Comparison of ENCODE assay signal across 10 cellular contexts in the genomic region with DNA sequence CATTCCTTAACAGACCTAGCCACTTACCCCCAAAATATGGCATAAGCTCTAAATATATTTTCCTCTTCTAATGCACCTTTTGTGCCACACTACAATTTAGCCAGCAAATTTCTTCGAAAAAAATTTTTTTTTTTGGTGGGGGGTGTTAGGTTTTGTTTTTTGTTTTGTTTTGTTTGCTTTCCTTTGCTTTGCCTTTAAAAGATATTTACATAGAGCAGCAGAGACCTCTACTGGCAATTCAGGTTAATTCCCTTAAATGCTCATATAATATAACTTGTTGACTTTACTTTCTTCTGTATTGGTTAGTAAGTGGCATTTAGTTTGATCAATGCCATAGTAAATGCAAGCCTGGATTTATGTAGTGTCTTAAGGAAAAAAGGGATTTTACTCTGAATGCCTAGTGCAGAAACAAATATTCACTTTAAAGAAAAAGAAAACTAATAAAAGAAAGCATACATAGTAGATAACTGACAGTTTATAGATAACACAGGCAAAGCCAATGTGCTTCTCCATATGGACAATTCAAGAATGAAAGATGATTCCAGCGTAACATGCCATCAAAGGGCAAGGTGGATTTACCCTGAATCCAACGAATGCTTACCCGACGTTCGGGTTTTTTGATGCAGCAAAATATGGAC.
DNase-seq lines count a peak whose midpoint lies in the region; ATAC-seq, FAIRE-seq and TF ChIP-seq lines count a peak whose summit lies in the region.
"Had no signal": no experiment of that assay in that cellular context is flagged by ENCODE, and none has a peak within 500 bp of the region (broad histone marks: within the 10 kb centered on the region; RNA-seq: fewer than 3 reads in every experiment).

No MANE protein-coding gene starts in this region.

- peaks cover 5% of the 10 kb centered on the region for H3K4me1 Mint-ChIP-seq in T-helper 17 cell

- RAD21 ChIA-PET in HCT116 (lab: Charles Lee; ENCODE audit: low non-redundant PET in 1 of 2, low total read pairs in 2 of 2, uncharacterized antibody in 2 of 2, unreplicated experiment in 2 of 2) = interaction anchor here in 1 of 2 experiments (0.5 kb wide), 1 partner anchor 1186 kb away, joined by 3 read pairs; no protein-coding TSS in a partner anchor

- H3K9ac ChIP-seq in HCT116 (ENCODE audit: low read length) = no peak overlapping the region
- no peak overlapping the region for H3K9ac ChIP-seq in keratinocyte (ENCODE audit: control insufficient read depth, extremely low read depth, insufficient read depth, low read length)

- TF ChIP-seq RAD21 in HCT116 (IDR thresholded peaks at IDR 0.05; ENCODE audit: low read depth) = peak; percentile 25; the same call in 1 of the 2 replicates

- H3K4me2 ChIP-seq in HCT116 (ENCODE audit: low read length) (no peak overlapping the region), keratinocyte (ENCODE audit: control insufficient read depth, extremely low read depth, insufficient read depth, low read depth, low read length) (no peak overlapping the region)

- ATAC-seq in HCT116 = no peak
- no peak for ATAC-seq in T-helper 17 cell
- no peak for ATAC-seq in GM19351 (IDR thresholded peaks at IDR 0.05; ENCODE audit: unreplicated experiment)
- ATAC-seq in HG03045 (IDR thresholded peaks at IDR 0.05; ENCODE audit: unreplicated experiment) = no peak

- no peaks in the 10 kb centered on the region for H3K9me3 ChIP-seq in HCT116 (ENCODE audit: control insufficient read depth in 1 of 2, insufficient read depth in 1 of 2, low read depth in 1 of 2, low read length in 2 of 2)
- no peaks in the 10 kb centered on the region for H3K9me3 ChIP-seq in T-helper 17 cell (ENCODE audit: control insufficient read depth, low read length, poor library complexity, severe bottlenecking)
- H3K9me3 ChIP-seq in keratinocyte (ENCODE audit: control insufficient read depth, low read depth, low read length) = no peaks in the 10 kb centered on the region

- no peak overlapping the region for H3K4me3 Mint-ChIP-seq in T-helper 17 cell
- H3K4me3 Mint-ChIP-seq: stimulated activated naive CD8-positive, alpha-beta T cell treated with anti-CD3 and anti-CD28 coated beads, Interleukin-15, Interleukin-2, amounts not matched to agents 100 ng/mL and 50 ng/mL, for 24 hours; T-helper 1 cell treated with Interleukin-12 subunit alpha and Interleukin-12 subunit beta and Interleukin-4 antibody, amounts not matched to agents 30 μg/mL and 1 μg/mL, for 36 hours had no signal

- H4K20me1 ChIP-seq in HCT116 (ENCODE audit: insufficient read depth) = no peaks in the 10 kb centered on the region
- no peaks in the 10 kb centered on the region for H4K20me1 ChIP-seq in keratinocyte (ENCODE audit: control insufficient read depth, extremely low read depth, insufficient read depth, low read length)

- H3K27ac ChIP-seq in HCT116 (ENCODE audit: low read depth, low read length) (no peak overlapping the region), keratinocyte (ENCODE audit: control insufficient read depth, insufficient read depth, low read length) (no peak overlapping the region)

- no peak for TF ChIP-seq POLR2A in HCT116 (IDR thresholded peaks at IDR 0.05; ENCODE audit: borderline replicate concordance, extremely low read depth, insufficient read depth, insufficient read length)

- no peaks in the 10 kb centered on the region for H3K9me2 ChIP-seq in HCT116 (ENCODE audit: insufficient read depth)

- H3K36me3 Mint-ChIP-seq in T-helper 17 cell (ENCODE audit: low read depth) = no peaks in the 10 kb centered on the region

- POLR2A ChIA-PET in HCT116 (lab: Charles Lee) = no interaction called here

- H3K4me1 ChIP-seq in HCT116 (ENCODE audit: control insufficient read depth in 1 of 2, insufficient read depth in 2 of 2, low read length in 2 of 2) = no peaks in the 10 kb centered on the region
- H3K4me1 ChIP-seq in keratinocyte (ENCODE audit: control insufficient read depth, extremely low read depth, insufficient read depth, low read length) = no peaks in the 10 kb centered on the region

- FAIRE-seq in keratinocyte (lab: Jason Lieb, UNC) = no peak

- BruUV-seq in HCT116 (replicated peaks; lab: Mats Ljungman, UMichigan) = no TSS peak

- CTCF ChIA-PET in HCT116 (lab: Charles Lee) = no interaction called here

- H3K36me3 ChIP-seq in HCT116 (ENCODE audit: control insufficient read depth in 1 of 2, insufficient read depth in 2 of 2, low read length in 2 of 2) (no peaks in the 10 kb centered on the region), keratinocyte (ENCODE audit: control insufficient read depth in 2 of 2, extremely low read depth in 1 of 2, insufficient read depth in 2 of 2, low read length in 2 of 2) (no peaks in the 10 kb centered on the region)

- no peaks in the 10 kb centered on the region for H3K79me2 ChIP-seq in HCT116 (ENCODE audit: insufficient read depth, low read length)
- no peaks in the 10 kb centered on the region for H3K79me2 ChIP-seq in keratinocyte (ENCODE audit: control insufficient read depth, insufficient read depth, low read length)

- DNase-seq in Ammon's horn (ENCODE audit: low spot score) (peak; percentile 17), HCT116 (ENCODE audit: low read depth, low spot score) (peak; percentile 3), T-helper 17 cell (no peak), keratinocyte (ENCODE audit: low read depth, low spot score) (no peak), posterior vena cava (ENCODE audit: low spot score) (no peak), MV-4-11 (lab: John Stamatoyannopoulos, UW) (no peak)

- H3K27me3 ChIP-seq in HCT116 (ENCODE audit: insufficient read depth, low read length) (no peaks in the 10 kb centered on the region), keratinocyte (ENCODE audit: control insufficient read depth, extremely low read depth, insufficient read depth, low read length) (no peaks in the 10 kb centered on the region)

- no peak overlapping the region for H3K4me3 ChIP-seq in HCT116 (replicated peaks in 1 of 2; ENCODE audit: low read depth in 1 of 2, low read length in 2 of 2)
- H3K4me3 ChIP-seq in keratinocyte (ENCODE audit: control insufficient read depth in 2 of 3, extremely low read depth in 1 of 3, insufficient read depth in 2 of 3, low read depth in 1 of 3, low read length in 3 of 3) = no peak overlapping the region

- TF ChIP-seq CTCF in HCT116 (IDR thresholded peaks at IDR 0.05 in 2 of 3, conservative IDR thresholded peaks at IDR 0.05 in 1 of 3; ENCODE audit: borderline replicate concordance in 1 of 3, insufficient read depth in 1 of 3, low read depth in 2 of 3, low read length in 2 of 3) = peak in 2 of 3 experiments; percentile 9 to 29; a peak in 1 of 6 replicates
- TF ChIP-seq CTCF in keratinocyte (optimal IDR thresholded peaks at IDR 0.05 in 1 of 3, IDR thresholded peaks at IDR 0.05 in 1 of 3, conservative IDR thresholded peaks at IDR 0.05 in 1 of 3; ENCODE audit: extremely low read depth in 1 of 3, insufficient read depth in 2 of 3, low read length in 3 of 3) = peak in 2 of 3 experiments; percentile 28 to 32

- peak overlapping the region; percentile 67 for H3K27ac Mint-ChIP-seq in T-helper 17 cell
- H3K27ac Mint-ChIP-seq: stimulated activated naive CD8-positive, alpha-beta T cell treated with anti-CD3 and anti-CD28 coated beads, Interleukin-15, Interleukin-2, amounts not matched to agents 100 ng/mL and 50 ng/mL, for 24 hours; T-helper 1 cell treated with Interleukin-12 subunit alpha and Interleukin-12 subunit beta and Interleukin-4 antibody, amounts not matched to agents 30 μg/mL and 1 μg/mL, for 36 hours had no signal

- dilution Hi-C loops in keratinocyte (cut with MboI; ENCODE audit: extremely low pct_ligation_motif_present, low sequenced_read_pairs) = no loop called here

- intact Hi-C loops in HCT116 (cut with micrococcal nuclease) (loop anchor here (10.0 kb wide), 1 partner anchor 1620 kb away; no protein-coding TSS in a partner anchor), posterior vena cava (cut with DNase I) (no loop called here)

- H3K27me3 Mint-ChIP-seq in T-helper 17 cell = peaks cover 41% of the 10 kb centered on the region

- no peak overlapping the region for H2AFZ ChIP-seq in HCT116 (ENCODE audit: low read depth, low read length, poor library complexity, severe bottlenecking)
- H2AFZ ChIP-seq in keratinocyte (ENCODE audit: control insufficient read depth, low read length) = no peak overlapping the region

- no peaks in the 10 kb centered on the region for H3K9me1 ChIP-seq in keratinocyte (ENCODE audit: control insufficient read depth, extremely low read depth, insufficient read depth, low read length)

TF ChIP-seq in HCT116, 20 proteins besides CTCF, POLR2A, EP300 and RAD21:
- no peak for TF ChIP-seq EZH2 (IDR thresholded peaks at IDR 0.05)
TF ChIP-seq in HCT116: peak in this region for 0.

Comparison
In these comparisons a context has a peak if more than half of its experiments do, and no peak if none do; other contexts are left out.
1. DNase-seq: peak in Ammon's horn (single experiment) and HCT116 (single experiment); none in T-helper 17 cell (0 of 3), keratinocyte (single experiment), posterior vena cava (single experiment) and MV-4-11 (single experiment).